ENCODE assay signal across 2 cellular contexts in genomic region chr12:7751394-7751793, GRCh38.
A peak's percentile ranks its signal among the peaks of the same experiment; 100 is the strongest.
TF ChIP-seq lines count a peak whose summit lies in the region.

No MANE protein-coding gene starts in this region.

TF ChIP-seq in GM23338, 12 proteins besides CTCF, POLR2A, EP300 and RAD21:
- TF ChIP-seq STAT1 (IDR thresholded peaks at IDR 0.05; ENCODE audit: unreplicated experiment) (no peak), JUNB (IDR thresholded peaks at IDR 0.05; ENCODE audit: unreplicated experiment) (no peak), POLR2AphosphoS5 (IDR thresholded peaks at IDR 0.05; ENCODE audit: low read depth) (0 out of 2 replicates have a peak, but pooled peaks have one; percentile 27), ZNF462 (CRISPR knock-in tag; IDR thresholded peaks at IDR 0.05) (no peak)
TF ChIP-seq in GM23338: peak in this region for 1.

TF ChIP-seq in H1, 55 proteins besides CTCF, POLR2A, EP300 and RAD21:
- TF ChIP-seq POLR2AphosphoS5 (IDR thresholded peaks at IDR 0.05; ENCODE audit: low read depth, low read length) (no peak), ATF3 (IDR thresholded peaks at IDR 0.05; ENCODE audit: insufficient read depth, low read depth, low read length) (no peak), TAF1 (IDR thresholded peaks at IDR 0.05; ENCODE audit: low read depth, low read length) (no peak), ATF2 (IDR thresholded peaks at IDR 0.05; ENCODE audit: low read length) (no peak), EZH2 (IDR thresholded peaks at IDR 0.05; ENCODE audit: low read depth, low read length, severe bottlenecking) (no peak), CTBP2 (IDR thresholded peaks at IDR 0.05; ENCODE audit: borderline replicate concordance, insufficient read depth, insufficient read length, low read length) (no peak), USF2 (IDR thresholded peaks at IDR 0.05; ENCODE audit: low read length) (no peak), PHF8 (conservative IDR thresholded peaks at IDR 0.05; ENCODE audit: low read depth, low read length) (no peak), TCF12 (IDR thresholded peaks at IDR 0.05; ENCODE audit: low read depth, low read length) (no peak), TEAD4 (IDR thresholded peaks at IDR 0.05; ENCODE audit: low read depth, low read length) (no peak), YY1 (IDR thresholded peaks at IDR 0.05; ENCODE audit: low read depth, low read length) (no peak), CEBPB (IDR thresholded peaks at IDR 0.05; ENCODE audit: low read depth, low read length) (no peak), NRF1 (IDR thresholded peaks at IDR 0.05; ENCODE audit: low read depth, low read length) (no peak), E2F6 (IDR thresholded peaks at IDR 0.05) (no peak), CREB1 (IDR thresholded peaks at IDR 0.05) (no peak), FOSL1 (IDR thresholded peaks at IDR 0.05; ENCODE audit: insufficient read depth, low read depth, low read length) (no peak)
